Comparison of ENCODE assay signal across 22 cellular contexts in genomic region chr5:72163349-72163983, GRCh38.
"Had no signal": no experiment of that assay in that cellular context is flagged by ENCODE, and none has a peak within 500 bp of the region (broad histone marks: within the 10 kb centered on the region; RNA-seq: fewer than 3 reads in every experiment).

No MANE protein-coding gene starts in this region.

- H3K4me1 Mint-ChIP-seq: activated T-helper 17 cell treated with anti-CD3 and anti-CD28 coated beads, Interleukin-2, amount 50 U/mL, for 72 hours had no signal

- H3K27ac ChIP-seq: brain microvascular endothelial cell, colonic mucosa, epithelial cell of prostate, transverse colon, uterus had no signal

- H3K27ac Mint-ChIP-seq: activated CD4-positive, alpha-beta memory T cell treated with anti-CD3 and anti-CD28 coated beads for 36 hours; activated naive CD8-positive, alpha-beta T cell treated with anti-CD3 and anti-CD28 coated beads for 36 hours; activated T-helper 17 cell treated with anti-CD3 and anti-CD28 coated beads, Interleukin-2, amount 50 U/mL, for 72 hours; endodermal cell; nephron; progenitor cell of endocrine pancreas had no signal

- H3K36me3 Mint-ChIP-seq: activated CD4-positive, alpha-beta memory T cell treated with anti-CD3 and anti-CD28 coated beads for 36 hours; activated naive CD8-positive, alpha-beta T cell treated with anti-CD3 and anti-CD28 coated beads for 36 hours had no signal

- H3K27me3 ChIP-seq: brain microvascular endothelial cell, colonic mucosa, uterus had no signal

- H3K4me3 ChIP-seq: colonic mucosa, lung, transverse colon, uterus had no signal

- H3K36me3 ChIP-seq: colonic mucosa, transverse colon, uterus had no signal

- H3K9me3 Mint-ChIP-seq: activated CD4-positive, alpha-beta memory T cell treated with anti-CD3 and anti-CD28 coated beads for 36 hours; activated naive CD8-positive, alpha-beta T cell treated with anti-CD3 and anti-CD28 coated beads for 36 hours; activated T-helper 17 cell treated with anti-CD3 and anti-CD28 coated beads, Interleukin-2, amount 50 U/mL, for 72 hours; endodermal cell; nephron had no signal

- DNase-seq: activated CD4-positive, alpha-beta memory T cell treated with anti-CD3 and anti-CD28 coated beads for 36 hours; activated CD4-positive, alpha-beta T cell treated with anti-CD3 and anti-CD28 coated beads for 4 hours; activated naive CD4-positive, alpha-beta T cell; activated naive CD8-positive, alpha-beta T cell treated with anti-CD3 and anti-CD28 coated beads for 36 hours; activated T-cell treated with anti-CD3 and anti-CD28 coated beads for 4 hours; amniotic stem cell; brain microvascular endothelial cell; central memory CD4-positive, alpha-beta T cell; colonic mucosa; endodermal cell; midbrain; occipital lobe; stimulated activated CD4-positive, alpha-beta T cell treated with anti-CD3 and anti-CD28 coated beads, Interleukin-2, amount 100 ng/mL, for 24 hours; stimulated activated naive CD8-positive, alpha-beta T cell treated with anti-CD3 and anti-CD28 coated beads, Interleukin-15, Interleukin-2, amounts not matched to agents 100 U/mL and 50 U/mL, for 24 hours; T-helper 2 cell; transverse colon; uterus had no signal

- ATAC-seq: activated T-helper 17 cell treated with anti-CD3 and anti-CD28 coated beads, Interleukin-2, amount 50 U/mL, for 72 hours; stimulated activated naive CD8-positive, alpha-beta T cell treated with anti-CD3 and anti-CD28 coated beads, Interleukin-15, Interleukin-2, amounts not matched to agents 100 U/mL and 50 U/mL, for 24 hours had no signal

- H3K9me3 ChIP-seq: colonic mucosa, transverse colon, uterus had no signal

- H3K4me3 Mint-ChIP-seq: activated CD4-positive, alpha-beta memory T cell treated with anti-CD3 and anti-CD28 coated beads for 36 hours; activated naive CD8-positive, alpha-beta T cell treated with anti-CD3 and anti-CD28 coated beads for 36 hours; activated T-helper 17 cell treated with anti-CD3 and anti-CD28 coated beads, Interleukin-2, amount 50 U/mL, for 72 hours; endodermal cell; nephron had no signal

- H3K4me1 ChIP-seq: colonic mucosa had no signal
